In genomic region chr13:100660761-100661160, GRCh38 we compare ENCODE assay signal across 17 cellular contexts.
"Had no signal": no experiment of that assay in that cellular context is flagged by ENCODE, and none has a peak within 500 bp of the region (broad histone marks: within the 10 kb centered on the region; RNA-seq: fewer than 3 reads in every experiment).

No MANE protein-coding gene starts in this region.

- H3K27ac ChIP-seq: SJCRH30 had no signal

- DNase-seq: KBM-7, NCI-H1092, NCI-H1105 treated with DMSO at 0.1 percent for 48 hours, NCI-H1417 treated with DMSO at 0.1 percent for 48 hours, NCI-H146, NCI-H1694 treated with DMSO at 0.1 percent for 48 hours, NCI-H2029, NCI-H2081 treated with DMSO at 0.1 percent for 48 hours, NCI-H2171, NCI-H226, NCI-H446, NCI-H510A, NCI-H524 treated with DMSO at 0.1 percent for 48 hours, NCI-H69, NCI-H774, SHP77 treated with DMSO at 0.1 percent for 48 hours, SJCRH30 had no signal
